8 cellular contexts compared by ENCODE assay signal in the genomic region with DNA sequence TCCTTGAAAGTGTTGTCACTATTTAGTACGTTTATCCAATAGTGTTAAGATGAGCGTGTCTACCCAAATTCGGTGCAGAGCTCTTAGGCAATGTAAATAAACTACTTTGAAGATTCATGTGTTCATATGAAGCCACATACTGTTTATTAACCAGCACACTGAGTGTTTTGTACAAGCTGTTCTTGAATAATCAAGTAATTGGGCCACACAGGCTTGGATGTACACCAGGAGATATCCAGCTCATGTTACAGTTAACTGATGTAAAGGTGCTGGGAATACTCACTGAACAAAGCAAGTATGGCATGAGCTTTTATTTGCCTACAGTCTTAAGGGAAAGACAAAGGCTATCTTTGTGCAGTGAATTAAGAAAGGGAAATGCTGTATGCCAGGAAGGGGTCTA. TPM values are rescaled to one million over a fixed set of nuclear protein-coding genes. Genes with fewer than 3 reads are reported as not detected.
DNase-seq lines count a peak whose midpoint lies in the region; ATAC-seq and TF ChIP-seq lines count a peak whose summit lies in the region.

No MANE protein-coding gene starts in this region.

- H3K4me3 ChIP-seq in OCI-LY3 (ENCODE audit: low read length) (peak overlapping the region; percentile 90), epithelial cell of proximal tubule (ENCODE audit: low read depth, low read length) (peak overlapping the region; percentile 60)

- H3K79me2 ChIP-seq in OCI-LY3 (ENCODE audit: low read length) = peaks cover 44% of the 10 kb centered on the region

- peaks cover 11% of the 10 kb centered on the region for H3K36me3 ChIP-seq in OCI-LY3 (replicated peaks; ENCODE audit: low read depth, low read length)

- TF ChIP-seq CTCF in OCI-LY3 (IDR thresholded peaks at IDR 0.05; ENCODE audit: low read depth, low read length) = no peak
- TF ChIP-seq CTCF in epithelial cell of proximal tubule (conservative IDR thresholded peaks at IDR 0.05; ENCODE audit: low read depth, low read length) = no peak

- H3K27ac ChIP-seq in OCI-LY3 (ENCODE audit: low read length) = no peak overlapping the region

- H4K20me1 ChIP-seq in OCI-LY3 (ENCODE audit: insufficient read depth, low read length) = peaks cover 25% of the 10 kb centered on the region

- H3K9ac ChIP-seq in OCI-LY3 (ENCODE audit: low read length) = peak overlapping the region; percentile 87

- DNase-seq in H4 (ENCODE audit: low spot score) (peak; percentile 13), epithelial cell of proximal tubule (ENCODE audit: low read depth) (no peak), pons (ENCODE audit: low spot score) (peak; percentile 37), OCI-M2 (lab: John Stamatoyannopoulos, UW; ENCODE audit: unreplicated experiment) (no peak), posterior vena cava (ENCODE audit: low spot score) (no peak)

- ATAC-seq in HG03045 (IDR thresholded peaks at IDR 0.05; ENCODE audit: unreplicated experiment) = no peak
- ATAC-seq in GM18517 (IDR thresholded peaks at IDR 0.05; ENCODE audit: unreplicated experiment) = no peak

- peaks cover 34% of the 10 kb centered on the region for H3K4me1 ChIP-seq in OCI-LY3 (ENCODE audit: low read length)

- H2AFZ ChIP-seq in OCI-LY3 (ENCODE audit: low read depth, low read length) = peak overlapping the region; percentile 94

- intact Hi-C loops in posterior vena cava (cut with DNase I) = no loop called here

- H3K9me3 ChIP-seq in OCI-LY3 (ENCODE audit: insufficient read depth, low read length) = no peaks in the 10 kb centered on the region

- H3K27me3 ChIP-seq in OCI-LY3 (ENCODE audit: low read depth, low read length) = no peaks in the 10 kb centered on the region

- peak overlapping the region; percentile 76 for H3K4me2 ChIP-seq in OCI-LY3 (ENCODE audit: low read length)

RNA-seq across cellular contexts. Expression of gene DHX36, which starts 0.6 kb away (rescaled TPM):
- 25.9 and 28.8 TPM in 2 replicates for total RNA-seq in H4 (2014; rRNA removed; shearing (Covaris generic))
- total RNA-seq in epithelial cell of proximal tubule (24.5 and 49.7 TPM in 2 replicates), posterior vena cava (10 to 100 TPM; 67.3 to 69.0 TPM)

Comparison
In these comparisons a context has a peak if more than half of its experiments do, and no peak if none do; other contexts are left out.
1. DNase-seq: peak in H4 (single experiment) and pons (single experiment); none in epithelial cell of proximal tubule (single experiment), OCI-M2 (single experiment) and posterior vena cava (single experiment).